In the genomic region with DNA sequence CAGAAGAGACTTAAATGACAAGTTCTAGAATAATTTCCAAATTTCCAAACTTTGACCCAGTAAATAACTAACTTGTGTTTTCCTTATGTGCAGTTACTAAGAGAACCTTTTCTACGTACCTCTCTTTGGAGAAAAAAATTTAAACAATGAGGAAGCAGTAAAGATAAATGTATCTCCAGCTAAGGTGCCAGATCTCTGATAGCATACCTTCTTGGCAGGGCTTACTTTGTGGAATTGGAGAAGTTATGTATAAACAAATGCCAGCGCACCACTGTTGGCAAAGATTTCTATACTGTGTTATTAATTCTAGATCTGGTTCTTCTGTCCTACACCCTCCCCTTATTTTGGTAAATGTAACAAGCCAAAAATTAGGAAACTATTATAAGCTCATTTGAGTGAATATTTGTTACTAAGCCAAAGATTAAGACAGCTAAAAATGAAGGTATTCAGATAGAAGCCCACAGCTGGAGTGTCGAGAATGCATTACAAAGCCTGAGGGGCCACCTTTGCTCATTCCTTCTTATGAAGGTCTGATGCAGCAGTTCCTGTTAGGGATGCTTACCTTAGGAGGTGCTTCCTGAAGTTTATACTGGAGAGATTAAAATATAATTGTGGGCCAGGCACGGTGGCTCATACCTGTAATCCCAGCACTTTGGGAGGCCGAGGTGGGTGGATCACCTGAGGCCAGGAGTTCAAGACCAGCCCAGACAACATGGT, we compare ENCODE assay signal across 1 cellular context.
TF ChIP-seq lines count a peak whose summit lies in the region.

No MANE protein-coding gene starts in this region.

TF ChIP-seq in GM23338, 12 proteins besides CTCF, POLR2A, EP300 and RAD21:
- TF ChIP-seq JUNB (IDR thresholded peaks at IDR 0.05; ENCODE audit: unreplicated experiment), result no peak
- no peak for TF ChIP-seq NANOG (IDR thresholded peaks at IDR 0.05; ENCODE audit: borderline replicate concordance)
- TF ChIP-seq ZNF331 (CRISPR knock-in tag; IDR thresholded peaks at IDR 0.05; ENCODE audit: low read depth), result no peak
- no peak for TF ChIP-seq POLR2AphosphoS5 (IDR thresholded peaks at IDR 0.05; ENCODE audit: low read depth)
- TF ChIP-seq ZNF462 (CRISPR knock-in tag; IDR thresholded peaks at IDR 0.05), result 0 out of 2 replicates have a peak, but pooled peaks have one; percentile 50
- no peak for TF ChIP-seq ZNF114 (CRISPR knock-in tag; IDR thresholded peaks at IDR 0.05)
TF ChIP-seq in GM23338: peak in this region for 1.
